In genomic region chr4:165379662-165380061, GRCh38 we compare ENCODE assay signal across 8 cellular contexts. TPM values are rescaled to one million over a fixed set of nuclear protein-coding genes. Genes with fewer than 3 reads are reported as not detected.
DNase-seq lines count a peak whose midpoint lies in the region; ATAC-seq, FAIRE-seq and TF ChIP-seq lines count a peak whose summit lies in the region.

No MANE protein-coding gene starts in this region.

- POLR2A ChIA-PET in CD8-positive, alpha-beta memory T cell (lab: Charles Lee) = no interaction called here
- POLR2A ChIA-PET in endothelial cell of umbilical vein (lab: Charles Lee) = no interaction called here

- no peaks in the 10 kb centered on the region for H4K20me1 ChIP-seq in endothelial cell of umbilical vein (replicated peaks; ENCODE audit: control insufficient read depth, extremely low read depth, insufficient read depth, low read length)

- TF ChIP-seq POLR2A in endothelial cell of umbilical vein (IDR thresholded peaks at IDR 0.05; ENCODE audit: low read depth, low read length) = no peak

- H3K27me3 Mint-ChIP-seq in CD8-positive, alpha-beta memory T cell = peaks cover 21 to 82% of the 10 kb centered on the region in 2 donors

- no peak overlapping the region for H3K9ac ChIP-seq in endothelial cell of umbilical vein (replicated peaks; ENCODE audit: extremely low read depth, insufficient read depth, low read length)

- H3K9me3 ChIP-seq in CD8-positive, alpha-beta memory T cell (ENCODE audit: low read length) = no peaks in the 10 kb centered on the region
- H3K9me3 ChIP-seq in endothelial cell of umbilical vein (replicated peaks; ENCODE audit: control insufficient read depth, insufficient read depth, low read length) = no peaks in the 10 kb centered on the region

- no peak overlapping the region for H3K4me3 ChIP-seq in CD8-positive, alpha-beta memory T cell (ENCODE audit: low read length)
- peak overlapping the region; percentile 17 to 49 (median 30) for H3K4me3 ChIP-seq in endothelial cell of umbilical vein (replicated peaks in 1 of 3; ENCODE audit: insufficient read depth in 1 of 3, low read depth in 1 of 3, low read length in 3 of 3)

- ATAC-seq in HG02759 (IDR thresholded peaks at IDR 0.05; ENCODE audit: unreplicated experiment) (no peak), HG03378 (IDR thresholded peaks at IDR 0.05; ENCODE audit: unreplicated experiment) (no peak)

- H3K4me1 ChIP-seq in CD8-positive, alpha-beta memory T cell (ENCODE audit: insufficient read depth, low read length) = no peaks in the 10 kb centered on the region
- H3K4me1 ChIP-seq in endothelial cell of umbilical vein (ENCODE audit: control insufficient read depth, extremely low read depth, insufficient read depth, low read length) = peaks cover 4% of the 10 kb centered on the region

- no peaks in the 10 kb centered on the region for H3K36me3 Mint-ChIP-seq in CD8-positive, alpha-beta memory T cell

- H3K4me1 Mint-ChIP-seq in CD8-positive, alpha-beta memory T cell = peaks cover 9 to 14% (median 9%) of the 10 kb centered on the region in 3 donors

- no peak for FAIRE-seq in endothelial cell of umbilical vein (lab: Jason Lieb, UNC)

- no peak for TF ChIP-seq CTCF in endothelial cell of umbilical vein (IDR thresholded peaks at IDR 0.05; ENCODE audit: extremely low read depth in 1 of 2, insufficient read depth in 1 of 2, low read depth in 1 of 2, low read length in 2 of 2)

- no peaks in the 10 kb centered on the region for H3K9me3 Mint-ChIP-seq in CD8-positive, alpha-beta memory T cell

- no TSS peak for BruUV-seq in endothelial cell of umbilical vein (replicated peaks; lab: Mats Ljungman, UMichigan)

- H3K36me3 ChIP-seq in CD8-positive, alpha-beta memory T cell (ENCODE audit: insufficient read depth, low read length) = no peaks in the 10 kb centered on the region
- H3K36me3 ChIP-seq in endothelial cell of umbilical vein (ENCODE audit: control insufficient read depth in 2 of 2, extremely low read depth in 1 of 2, insufficient read depth in 2 of 2, low read length in 2 of 2) = no peaks in the 10 kb centered on the region

- peaks cover 18% of the 10 kb centered on the region for H3K27me3 ChIP-seq in CD8-positive, alpha-beta memory T cell (ENCODE audit: insufficient read depth, low read length, poor library complexity, severe bottlenecking)
- H3K27me3 ChIP-seq in endothelial cell of umbilical vein (ENCODE audit: control insufficient read depth in 2 of 2, insufficient read depth in 2 of 2, low read length in 2 of 2) = peaks cover 2 to 4% of the 10 kb centered on the region in 2 experiments

- dilution Hi-C loops in endothelial cell of umbilical vein (cut with MboI; ENCODE audit: extremely low pct_ligation_motif_present, low sequenced_read_pairs) = no loop called here

- H3K4me2 ChIP-seq in endothelial cell of umbilical vein (ENCODE audit: insufficient read depth, low read length) = no peak overlapping the region

- H3K27ac Mint-ChIP-seq in CD8-positive, alpha-beta memory T cell = no peak overlapping the region

- H3K79me2 ChIP-seq in endothelial cell of umbilical vein (ENCODE audit: control insufficient read depth, insufficient read depth, low read length) = no peaks in the 10 kb centered on the region

- CTCF ChIA-PET in CD8-positive, alpha-beta memory T cell (lab: Charles Lee) = no interaction called here
- CTCF ChIA-PET in endothelial cell of umbilical vein (lab: Charles Lee) = interaction anchor here (1.0 to 3.7 kb wide), 4 partner anchors 21 to 248 kb away, joined by 3 to 23 read pairs (median 6); no protein-coding TSS in a partner anchor

- H2AFZ ChIP-seq in endothelial cell of umbilical vein (ENCODE audit: low read depth, low read length) = peak overlapping the region; percentile 91

- H3K9me1 ChIP-seq in endothelial cell of umbilical vein (replicated peaks; ENCODE audit: control insufficient read depth, extremely low read depth, insufficient read depth, low read length) = no peaks in the 10 kb centered on the region

- DNase-seq in CD8-positive, alpha-beta memory T cell = no peak
- DNase-seq in NCI-H2171 treated with DMSO at 0.1 percent for 48 hours (lab: John Stamatoyannopoulos, UW) = peak; percentile 54
- DNase-seq in endothelial cell of umbilical vein (ENCODE audit: low read depth, low spot score) = no peak
- DNase-seq in nucleus accumbens (lab: John Stamatoyannopoulos, UW) = peak in 29 of 56 donors; percentile 2 to 74 (median 38)
- no peak for DNase-seq in NCI-H774 (lab: John Stamatoyannopoulos, UW)
- DNase-seq in HT-29 (ENCODE audit: low spot score) = no peak

- intact Hi-C loops in endothelial cell of umbilical vein (cut with micrococcal nuclease) = loop anchor here (1.0 to 10.0 kb wide), 3 partner anchors 53 to 715 kb away; partner anchors contain the start of gene MSMO1

- no peak overlapping the region for H3K27ac ChIP-seq in CD8-positive, alpha-beta memory T cell (ENCODE audit: low read depth, low read length)
- no peak overlapping the region for H3K27ac ChIP-seq in endothelial cell of umbilical vein (ENCODE audit: insufficient read depth, low read depth, low read length)

- peak overlapping the region in 5 of 7 donors; percentile 4 to 46 (median 37) for H3K4me3 Mint-ChIP-seq in CD8-positive, alpha-beta memory T cell

TF ChIP-seq in endothelial cell of umbilical vein, 7 proteins besides CTCF, POLR2A, EP300 and RAD21:
- no peak for TF ChIP-seq MAX (IDR thresholded peaks at IDR 0.05; ENCODE audit: insufficient read depth, insufficient read length)
- no peak for TF ChIP-seq MYC (IDR thresholded peaks at IDR 0.05; ENCODE audit: low read depth, low read length)
- no peak for TF ChIP-seq EZH2 (IDR thresholded peaks at IDR 0.05; ENCODE audit: borderline replicate concordance, low read depth, low read length, severe bottlenecking)
- TF ChIP-seq POLR2AphosphoS5 (IDR thresholded peaks at IDR 0.05; ENCODE audit: insufficient read depth, low read depth, low read length) = no peak
- no peak for TF ChIP-seq JUN (IDR thresholded peaks at IDR 0.05; ENCODE audit: borderline replicate concordance, insufficient read depth, insufficient read length, low read depth)
- TF ChIP-seq GATA2 (IDR thresholded peaks at IDR 0.05; ENCODE audit: insufficient read depth, insufficient read length, low read depth, low read length) = no peak
- no peak for TF ChIP-seq FOS (IDR thresholded peaks at IDR 0.05; ENCODE audit: borderline replicate concordance, insufficient read depth, low read length)

RNA-seq across cellular contexts. Expression of gene CPE, which starts 0.9 kb away (rescaled TPM):
- total RNA-seq in CD8-positive, alpha-beta memory T cell = not detected
- polyA plus RNA-seq in CD8-positive, alpha-beta memory T cell = not detected
- total RNA-seq in endothelial cell of umbilical vein = 8.1 and 9.2 TPM in 2 replicates
- polyA plus RNA-seq in endothelial cell of umbilical vein = 2.2 and 2.7 TPM in 2 replicates
- polyA plus RNA-seq in endothelial cell of umbilical vein (2011; cell fraction: cytosol; rRNA removed) = 2.6 and 2.7 TPM in 2 replicates
- 1.1 and 1.3 TPM in 2 replicates for polyA plus RNA-seq in endothelial cell of umbilical vein (2011; cell fraction: nucleus; rRNA removed)
- polyA plus RNA-seq in endothelial cell of umbilical vein (2012) = 1.4 and 1.9 TPM in 2 replicates
- polyA minus RNA-seq in endothelial cell of umbilical vein = 4.4 and 6.5 TPM in 2 replicates
- polyA minus RNA-seq in endothelial cell of umbilical vein (2011; cell fraction: cytosol; rRNA and poly(A)+ RNA removed) = 2.7 TPM
- 0.24 and 0.58 TPM in 2 replicates for polyA minus RNA-seq in endothelial cell of umbilical vein (2011; cell fraction: nucleus; rRNA and poly(A)+ RNA removed)
- total RNA-seq in HT-29 (2014; rRNA removed; shearing (Covaris generic)) = not detected in 2 replicates

RNA-seq across cellular contexts. Expression of gene MSMO1, which starts 52.2 kb away (rescaled TPM):
- total RNA-seq in CD8-positive, alpha-beta memory T cell = 10 to 100 TPM; 26.8 to 29.1 TPM
- polyA plus RNA-seq in CD8-positive, alpha-beta memory T cell = 22.4 TPM
- 109 and 127 TPM in 2 replicates for total RNA-seq in endothelial cell of umbilical vein
- polyA plus RNA-seq in endothelial cell of umbilical vein = 69.0 and 74.3 TPM in 2 replicates
- polyA plus RNA-seq in endothelial cell of umbilical vein (2011; cell fraction: cytosol; rRNA removed) = 60.4 and 61.9 TPM in 2 replicates
- polyA plus RNA-seq in endothelial cell of umbilical vein (2011; cell fraction: nucleus; rRNA removed) = 23.0 and 32.4 TPM in 2 replicates
- 34.5 and 57.2 TPM in 2 replicates for polyA plus RNA-seq in endothelial cell of umbilical vein (2012)
- polyA minus RNA-seq in endothelial cell of umbilical vein = 56.1 and 58.2 TPM in 2 replicates
- polyA minus RNA-seq in endothelial cell of umbilical vein (2011; cell fraction: cytosol; rRNA and poly(A)+ RNA removed) = 13.2 TPM
- 15.4 and 26.9 TPM in 2 replicates for polyA minus RNA-seq in endothelial cell of umbilical vein (2011; cell fraction: nucleus; rRNA and poly(A)+ RNA removed)
- total RNA-seq in HT-29 (2014; rRNA removed; shearing (Covaris generic)) = 24.5 and 39.6 TPM in 2 replicates

Comparison
In these comparisons a context has a peak if more than half of its experiments do, and no peak if none do; other contexts are left out.
1. DNase-seq: peak in NCI-H2171 treated with DMSO at 0.1 percent for 48 hours (single experiment) and nucleus accumbens (29 of 56); none in CD8-positive, alpha-beta memory T cell (0 of 5), endothelial cell of umbilical vein (single experiment), NCI-H774 (single experiment) and HT-29 (single experiment).